Comparison of ENCODE assay signal across 17 cellular contexts in genomic region chr12:20527396-20528154, GRCh38.
A peak's percentile ranks its signal among the peaks of the same experiment; 100 is the strongest.
DNase-seq lines count a peak whose midpoint lies in the region; ATAC-seq, FAIRE-seq and TF ChIP-seq lines count a peak whose summit lies in the region.
"Had no signal": no experiment of that assay in that cellular context is flagged by ENCODE, and none has a peak within 500 bp of the region (broad histone marks: within the 10 kb centered on the region; RNA-seq: fewer than 3 reads in every experiment).

No MANE protein-coding gene starts in this region.

- DNase-seq in EL (peak; percentile 12), chondrocyte (ENCODE audit: low spot score) (no peak), iris pigment epithelial cell (ENCODE audit: low read depth) (peak; percentile 94), retinal pigment epithelial cell (ENCODE audit: low read depth) (peak; percentile 36), NCI-H1092 treated with DMSO at 0.1 percent for 48 hours (lab: John Stamatoyannopoulos, UW) (no peak), dedifferentiated amniotic fluid mesenchymal stem cell (ENCODE audit: extremely low spot score) (no peak), GM19239 (ENCODE audit: insufficient read length, low spot score) (no peak)
- no peak for DNase-seq in activated CD8-positive, alpha-beta memory T cell treated with anti-CD3 and anti-CD28 coated beads, Interleukin-2, amount 10 ng/mL, durations not matched to agents 7 days and 5 days
- DNase-seq: foreskin keratinocyte; NCI-H510A treated with DMSO at 0.1 percent for 48 hours; Peyer's patch; stimulated activated naive B cell treated with anti-CD40 and anti-IgM and Interleukin-4, amounts not matched to agents 10 μg/mL and 1 μg/mL and 100 μg/mL, for 72 hours; T-helper 17 cell had no signal

- H3K4me1 Mint-ChIP-seq in chondrocyte (ENCODE audit: low read depth), result peaks cover 47% of the 10 kb centered on the region
- no peaks in the 10 kb centered on the region for H3K4me1 Mint-ChIP-seq in activated CD8-positive, alpha-beta memory T cell treated with anti-CD3 and anti-CD28 coated beads, Interleukin-2, amount 10 ng/mL, durations not matched to agents 7 days and 5 days
- H3K4me1 Mint-ChIP-seq: central memory CD8-positive, alpha-beta T cell; stimulated activated naive B cell treated with anti-CD40 and anti-IgM and Interleukin-4, amounts not matched to agents 10 μg/mL and 1 μg/mL and 100 μg/mL, for 72 hours; T-helper 17 cell had no signal

- peak overlapping the region; percentile 60 for H3K4me3 Mint-ChIP-seq in chondrocyte (ENCODE audit: unreplicated experiment)
- H3K4me3 Mint-ChIP-seq in activated CD8-positive, alpha-beta memory T cell treated with anti-CD3 and anti-CD28 coated beads, Interleukin-2, amount 10 ng/mL, durations not matched to agents 7 days and 5 days, result no peak overlapping the region
- H3K4me3 Mint-ChIP-seq: central memory CD8-positive, alpha-beta T cell; stimulated activated naive B cell treated with anti-CD40 and anti-IgM and Interleukin-4, amounts not matched to agents 10 μg/mL and 1 μg/mL and 100 μg/mL, for 72 hours; T-helper 17 cell had no signal

- CTCF ChIA-PET in activated CD8-positive, alpha-beta memory T cell treated with anti-CD3 and anti-CD28 coated beads, Interleukin-2, amount 10 ng/mL, durations not matched to agents 7 days and 5 days (lab: Charles Lee), result no interaction called here

- TF ChIP-seq CTCF in chondrocyte (IDR thresholded peaks at IDR 0.05) (no peak), retinal pigment epithelial cell (conservative IDR thresholded peaks at IDR 0.05; ENCODE audit: low read depth, low read length) (no peak)

- peak overlapping the region; percentile 95 for H3K27ac Mint-ChIP-seq in chondrocyte (ENCODE audit: unreplicated experiment)
- H3K27ac Mint-ChIP-seq in activated CD8-positive, alpha-beta memory T cell treated with anti-CD3 and anti-CD28 coated beads, Interleukin-2, amount 10 ng/mL, durations not matched to agents 7 days and 5 days, result no peak overlapping the region
- H3K27ac Mint-ChIP-seq: stimulated activated naive B cell treated with anti-CD40 and anti-IgM and Interleukin-4, amounts not matched to agents 10 μg/mL and 1 μg/mL and 100 μg/mL, for 72 hours; T-helper 17 cell had no signal

- no peak overlapping the region for H3K4me3 ChIP-seq in retinal pigment epithelial cell (ENCODE audit: low read length)
- H3K4me3 ChIP-seq: BLaER1 treated with 17β-estradiol and CSF1 and Interleukin-3, amounts not matched to agents 10 nM and 100 nM; Peyer's patch had no signal

- FAIRE-seq in GM19239 (lab: Jason Lieb, UNC), result no peak

- no peaks in the 10 kb centered on the region for H3K9me3 Mint-ChIP-seq in chondrocyte (ENCODE audit: low read depth)
- no peaks in the 10 kb centered on the region for H3K9me3 Mint-ChIP-seq in activated CD8-positive, alpha-beta memory T cell treated with anti-CD3 and anti-CD28 coated beads, Interleukin-2, amount 10 ng/mL, durations not matched to agents 7 days and 5 days (ENCODE audit: low read depth)
- H3K9me3 Mint-ChIP-seq: central memory CD8-positive, alpha-beta T cell had no signal

- no peaks in the 10 kb centered on the region for H3K27me3 Mint-ChIP-seq in chondrocyte (ENCODE audit: low read depth)
- no peaks in the 10 kb centered on the region for H3K27me3 Mint-ChIP-seq in activated CD8-positive, alpha-beta memory T cell treated with anti-CD3 and anti-CD28 coated beads, Interleukin-2, amount 10 ng/mL, durations not matched to agents 7 days and 5 days
- H3K27me3 Mint-ChIP-seq: central memory CD8-positive, alpha-beta T cell; stimulated activated naive B cell treated with anti-CD40 and anti-IgM and Interleukin-4, amounts not matched to agents 10 μg/mL and 1 μg/mL and 100 μg/mL, for 72 hours; T-helper 17 cell had no signal

- peaks cover under 1% of the 10 kb centered on the region for H3K36me3 Mint-ChIP-seq in chondrocyte (ENCODE audit: low read depth)
- H3K36me3 Mint-ChIP-seq in activated CD8-positive, alpha-beta memory T cell treated with anti-CD3 and anti-CD28 coated beads, Interleukin-2, amount 10 ng/mL, durations not matched to agents 7 days and 5 days, result no peaks in the 10 kb centered on the region
- H3K36me3 Mint-ChIP-seq: stimulated activated naive B cell treated with anti-CD40 and anti-IgM and Interleukin-4, amounts not matched to agents 10 μg/mL and 1 μg/mL and 100 μg/mL, for 72 hours had no signal

- no peak for ATAC-seq in activated CD8-positive, alpha-beta memory T cell treated with anti-CD3 and anti-CD28 coated beads, Interleukin-2, amount 10 ng/mL, durations not matched to agents 7 days and 5 days
- ATAC-seq: foreskin keratinocyte; HCT116; left lobe of liver; stimulated activated naive B cell treated with anti-CD40 and anti-IgM and Interleukin-4, amounts not matched to agents 10 μg/mL and 1 μg/mL and 100 μg/mL, for 72 hours; T-helper 17 cell had no signal

Comparison
In these comparisons a context has a peak if more than half of its experiments do, and no peak if none do; other contexts are left out.
1. DNase-seq: peak in EL (single experiment), iris pigment epithelial cell (single experiment) and retinal pigment epithelial cell (single experiment); none in chondrocyte (single experiment), NCI-H1092 treated with DMSO at 0.1 percent for 48 hours (single experiment), activated CD8-positive, alpha-beta memory T cell treated with anti-CD3 and anti-CD28 coated beads, Interleukin-2, amount 10 ng/mL, durations not matched to agents 7 days and 5 days (single experiment), dedifferentiated amniotic fluid mesenchymal stem cell (single experiment) and GM19239 (single experiment).